Comparison of ENCODE assay signal across 1 cellular context in genomic region chr21:36319767-36320420, GRCh38.
TF ChIP-seq lines count a peak whose summit lies in the region.

Gene MORC3 (plus strand): TSS chr21:36320197. CDS start chr21:36320265, 68 bp downstream.

TF ChIP-seq in HepG2, 621 proteins besides CTCF, POLR2A, EP300 and RAD21 (continued from another document and continues in another):
- TF ChIP-seq, protein P1, sequence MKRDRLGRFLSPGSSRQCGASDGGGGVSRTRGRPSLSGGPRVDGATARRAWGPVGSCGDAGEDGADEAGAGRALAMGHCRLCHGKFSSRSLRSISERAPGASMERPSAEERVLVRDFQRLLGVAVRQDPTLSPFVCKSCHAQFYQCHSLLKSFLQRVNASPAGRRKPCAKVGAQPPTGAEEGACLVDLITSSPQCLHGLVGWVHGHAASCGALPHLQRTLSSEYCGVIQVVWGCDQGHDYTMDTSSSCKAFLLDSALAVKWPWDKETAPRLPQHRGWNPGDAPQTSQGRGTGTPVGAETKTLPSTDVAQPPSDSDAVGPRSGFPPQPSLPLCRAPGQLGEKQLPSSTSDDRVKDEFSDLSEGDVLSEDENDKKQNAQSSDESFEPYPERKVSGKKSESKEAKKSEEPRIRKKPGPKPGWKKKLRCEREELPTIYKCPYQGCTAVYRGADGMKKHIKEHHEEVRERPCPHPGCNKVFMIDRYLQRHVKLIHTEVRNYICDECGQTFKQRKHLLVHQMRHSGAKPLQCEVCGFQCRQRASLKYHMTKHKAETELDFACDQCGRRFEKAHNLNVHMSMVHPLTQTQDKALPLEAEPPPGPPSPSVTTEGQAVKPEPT (CRISPR knock-in tag; IDR thresholded peaks at IDR 0.05; ENCODE audit: low read depth) = no peak
- TF ChIP-seq ZGPAT (CRISPR knock-in tag; IDR thresholded peaks at IDR 0.05) (0 out of 2 replicates have a peak, but pooled peaks have one; percentile 24), ZNF713 (CRISPR knock-in tag; IDR thresholded peaks at IDR 0.05) (peak; percentile 26; the same call in 1 of the 2 replicates), UBTF (CRISPR knock-in tag; IDR thresholded peaks at IDR 0.05) (peak; percentile 66; the same call in 1 of the 2 replicates), CREB1 (IDR thresholded peaks at IDR 0.05) (peak; percentile 45; the same call in 1 of the 2 replicates), CREB1 (CRISPR knock-in tag; IDR thresholded peaks at IDR 0.05) (no peak), ARID4A (CRISPR knock-in tag; IDR thresholded peaks at IDR 0.05; ENCODE audit: borderline replicate concordance) (peak; percentile 41; the same call in 1 of the 2 replicates), ZBTB26 (CRISPR knock-in tag; IDR thresholded peaks at IDR 0.05; ENCODE audit: borderline replicate concordance) (peak; percentile 71; the same call in 1 of the 2 replicates), KMT2A (CRISPR knock-in tag; IDR thresholded peaks at IDR 0.05) (peak; percentile 20; the same call in 1 of the 2 replicates), TARDBP (CRISPR knock-in tag; IDR thresholded peaks at IDR 0.05) (no peak), TEAD3 (CRISPR knock-in tag; optimal IDR thresholded peaks at IDR 0.05; ENCODE audit: borderline replicate concordance) (peak; percentile 41), HNRNPL (IDR thresholded peaks at IDR 0.05; ENCODE audit: low read depth, low read length) (0 out of 2 replicates have a peak, but pooled peaks have one; percentile 22), GABPA (IDR thresholded peaks at IDR 0.05; ENCODE audit: low read depth, low read length) (peak; percentile 93), GABPA (CRISPR knock-in tag; IDR thresholded peaks at IDR 0.05; ENCODE audit: low read depth) (peak; percentile 96), KAT8 (CRISPR knock-in tag; IDR thresholded peaks at IDR 0.05) (peak; percentile 84), HDAC1 (CRISPR knock-in tag; IDR thresholded peaks at IDR 0.05) (0 out of 2 replicates have a peak, but pooled peaks have one; percentile 26), ZNF564 (CRISPR knock-in tag; IDR thresholded peaks at IDR 0.05) (peak; percentile 40; the same call in 1 of the 2 replicates), ZNF224 (CRISPR knock-in tag; IDR thresholded peaks at IDR 0.05) (0 out of 2 replicates have a peak, but pooled peaks have one; percentile 68), MXI1 (IDR thresholded peaks at IDR 0.05; ENCODE audit: borderline replicate concordance, low read depth, low read length) (peak; percentile 63; the same call in 1 of the 3 replicates), DNMT1 (CRISPR knock-in tag; IDR thresholded peaks at IDR 0.05) (peak; percentile 47; the same call in 1 of the 2 replicates), MIXL1 (CRISPR knock-in tag; IDR thresholded peaks at IDR 0.05) (0 out of 2 replicates have a peak, but pooled peaks have one; percentile 36), HOXA5 (CRISPR knock-in tag; IDR thresholded peaks at IDR 0.05) (peak; percentile 76), ZMYM4 (CRISPR knock-in tag; IDR thresholded peaks at IDR 0.05) (peak; percentile 74), HNRNPLL (IDR thresholded peaks at IDR 0.05; ENCODE audit: low read depth, low read length, poor library complexity, severe bottlenecking) (peak; percentile 83), NR2F1 (CRISPR knock-in tag; IDR thresholded peaks at IDR 0.05) (no peak), ARID5B (CRISPR knock-in tag; IDR thresholded peaks at IDR 0.05) (0 out of 2 replicates have a peak, but pooled peaks have one; percentile 26), ZNF780A (CRISPR knock-in tag; IDR thresholded peaks at IDR 0.05) (0 out of 2 replicates have a peak, but pooled peaks have one; percentile 0), ZNF331 (CRISPR knock-in tag; IDR thresholded peaks at IDR 0.05) (peak; percentile 42; the same call in 1 of the 2 replicates), TBX3 (IDR thresholded peaks at IDR 0.05; ENCODE audit: borderline replicate concordance) (0 out of 2 replicates have a peak, but pooled peaks have one; percentile 18)
- TF ChIP-seq, protein P2, sequence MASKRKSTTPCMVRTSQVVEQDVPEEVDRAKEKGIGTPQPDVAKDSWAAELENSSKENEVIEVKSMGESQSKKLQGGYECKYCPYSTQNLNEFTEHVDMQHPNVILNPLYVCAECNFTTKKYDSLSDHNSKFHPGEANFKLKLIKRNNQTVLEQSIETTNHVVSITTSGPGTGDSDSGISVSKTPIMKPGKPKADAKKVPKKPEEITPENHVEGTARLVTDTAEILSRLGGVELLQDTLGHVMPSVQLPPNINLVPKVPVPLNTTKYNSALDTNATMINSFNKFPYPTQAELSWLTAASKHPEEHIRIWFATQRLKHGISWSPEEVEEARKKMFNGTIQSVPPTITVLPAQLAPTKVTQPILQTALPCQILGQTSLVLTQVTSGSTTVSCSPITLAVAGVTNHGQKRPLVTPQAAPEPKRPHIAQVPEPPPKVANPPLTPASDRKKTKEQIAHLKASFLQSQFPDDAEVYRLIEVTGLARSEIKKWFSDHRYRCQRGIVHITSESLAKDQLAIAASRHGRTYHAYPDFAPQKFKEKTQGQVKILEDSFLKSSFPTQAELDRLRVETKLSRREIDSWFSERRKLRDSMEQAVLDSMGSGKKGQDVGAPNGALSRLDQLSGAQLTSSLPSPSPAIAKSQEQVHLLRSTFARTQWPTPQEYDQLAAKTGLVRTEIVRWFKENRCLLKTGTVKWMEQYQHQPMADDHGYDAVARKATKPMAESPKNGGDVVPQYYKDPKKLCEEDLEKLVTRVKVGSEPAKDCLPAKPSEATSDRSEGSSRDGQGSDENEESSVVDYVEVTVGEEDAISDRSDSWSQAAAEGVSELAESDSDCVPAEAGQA (IDR thresholded peaks at IDR 0.05; ENCODE audit: low read depth) = peak; percentile 44; the same call in 1 of the 2 replicates
- TF ChIP-seq, protein P2 (CRISPR knock-in tag; IDR thresholded peaks at IDR 0.05; ENCODE audit: borderline replicate concordance) = no peak
- TF ChIP-seq, protein P3, sequence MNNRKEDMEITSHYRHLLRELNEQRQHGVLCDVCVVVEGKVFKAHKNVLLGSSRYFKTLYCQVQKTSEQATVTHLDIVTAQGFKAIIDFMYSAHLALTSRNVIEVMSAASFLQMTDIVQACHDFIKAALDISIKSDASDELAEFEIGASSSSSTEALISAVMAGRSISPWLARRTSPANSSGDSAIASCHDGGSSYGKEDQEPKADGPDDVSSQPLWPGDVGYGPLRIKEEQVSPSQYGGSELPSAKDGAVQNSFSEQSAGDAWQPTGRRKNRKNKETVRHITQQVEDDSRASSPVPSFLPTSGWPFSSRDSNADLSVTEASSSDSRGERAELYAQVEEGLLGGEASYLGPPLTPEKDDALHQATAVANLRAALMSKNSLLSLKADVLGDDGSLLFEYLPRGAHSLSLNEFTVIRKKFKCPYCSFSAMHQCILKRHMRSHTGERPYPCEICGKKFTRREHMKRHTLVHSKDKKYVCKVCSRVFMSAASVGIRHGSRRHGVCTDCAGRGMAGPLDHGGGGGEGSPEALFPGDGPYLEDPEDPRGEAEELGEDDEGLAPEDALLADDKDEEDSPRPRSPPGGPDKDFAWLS (CRISPR knock-in tag; IDR thresholded peaks at IDR 0.05; ENCODE audit: borderline replicate concordance) = no peak
